ENCODE assay signal across 22 cellular contexts in genomic region chr14:22668863-22669262, GRCh38. TPM values are rescaled to one million over a fixed set of nuclear protein-coding genes. Genes with fewer than 3 reads are reported as not detected.
DNase-seq lines count a peak whose midpoint lies in the region; ATAC-seq and TF ChIP-seq lines count a peak whose summit lies in the region.
"Had no signal": no experiment of that assay in that cellular context is flagged by ENCODE, and none has a peak within 500 bp of the region (broad histone marks: within the 10 kb centered on the region; RNA-seq: fewer than 3 reads in every experiment).

No MANE protein-coding gene starts in this region.

- H3K9me3 Mint-ChIP-seq in activated T-cell treated with anti-CD3 and anti-CD28 coated beads, Interleukin-2, amount 50 U/mL, for 24 hours, result peaks cover 4% of the 10 kb centered on the region
- H3K9me3 Mint-ChIP-seq in stimulated activated memory B cell treated with anti-CD40 and anti-IgM and Interleukin-4, amounts not matched to agents 10 μg/mL and 1 μg/mL and 100 μg/mL, for 72 hours, result peaks cover 8% of the 10 kb centered on the region
- H3K9me3 Mint-ChIP-seq: CD8-positive, alpha-beta T cell had no signal

- peak overlapping the region; percentile 48 for H3K27ac Mint-ChIP-seq in activated T-cell treated with anti-CD3 and anti-CD28 coated beads, Interleukin-2, amount 50 U/mL, for 24 hours
- H3K27ac Mint-ChIP-seq in stimulated activated memory B cell treated with anti-CD40 and anti-IgM and Interleukin-4, amounts not matched to agents 10 μg/mL and 1 μg/mL and 100 μg/mL, for 72 hours, result peak overlapping the region; percentile 2
- H3K27ac Mint-ChIP-seq: CD8-positive, alpha-beta T cell had no signal

- no peaks in the 10 kb centered on the region for H3K9me3 ChIP-seq in adipocyte (ENCODE audit: control insufficient read depth, low read length)
- H3K9me3 ChIP-seq: BLaER1, HAP-1 had no signal

- DNase-seq in activated T-cell treated with anti-CD3 and anti-CD28 coated beads, Interleukin-2, amount 50 U/mL, for 24 hours, result no peak
- no peak for DNase-seq in activated T-cell treated with anti-CD3 and anti-CD28 coated beads, Interleukin-2, amount 50 U/mL, for 48 hours
- DNase-seq in adipocyte (ENCODE audit: low read depth) (no peak), fibroblast of villous mesenchyme (ENCODE audit: low read depth) (peak; percentile 38), NCI-H2081 (lab: John Stamatoyannopoulos, UW) (no peak)
- no peak for DNase-seq in activated CD4-positive, CD25-positive, alpha-beta regulatory T cell (lab: John Stamatoyannopoulos, UW)
- DNase-seq: 8988T; CD8-positive, alpha-beta T cell; NCI-H1105; NCI-H187; NCI-H446; NCI-H69; NK-92 treated with Interleukin-12 subunit alpha and Interleukin-12 subunit beta, amount 100 ng/mL, for 24 hours; OCI-M1; RPMI8226 had no signal

- no peak for TF ChIP-seq CTCF in fibroblast of villous mesenchyme (IDR thresholded peaks at IDR 0.05; ENCODE audit: insufficient read depth, low read depth, low read length)

- no peaks in the 10 kb centered on the region for H3K27me3 ChIP-seq in adipocyte (replicated peaks; ENCODE audit: control insufficient read depth, insufficient read depth, low read length)
- H3K27me3 ChIP-seq: BLaER1 had no signal

- H3K4me3 ChIP-seq in adipocyte (ENCODE audit: low read length), result peak overlapping the region; percentile 62
- H3K4me3 ChIP-seq in fibroblast of villous mesenchyme (ENCODE audit: low read depth, low read length), result no peak overlapping the region
- H3K4me3 ChIP-seq: BLaER1, HAP-1 had no signal

- peaks cover 59% of the 10 kb centered on the region for H3K4me1 ChIP-seq in adipocyte (ENCODE audit: control insufficient read depth, insufficient read depth, low read length)
- H3K4me1 ChIP-seq: BLaER1, HAP-1 had no signal

- peaks cover 17% of the 10 kb centered on the region for H3K4me1 Mint-ChIP-seq in activated T-cell treated with anti-CD3 and anti-CD28 coated beads, Interleukin-2, amount 50 U/mL, for 24 hours (ENCODE audit: low read depth)
- H3K4me1 Mint-ChIP-seq in stimulated activated memory B cell treated with anti-CD40 and anti-IgM and Interleukin-4, amounts not matched to agents 10 μg/mL and 1 μg/mL and 100 μg/mL, for 72 hours, result peaks cover 20% of the 10 kb centered on the region

- ATAC-seq in stimulated activated memory B cell treated with anti-CD40 and anti-IgM and Interleukin-4, amounts not matched to agents 10 μg/mL and 1 μg/mL and 100 μg/mL, for 72 hours, result no peak
- no peak for ATAC-seq in GM19023 (IDR thresholded peaks at IDR 0.05; ENCODE audit: unreplicated experiment)
- ATAC-seq: CD8-positive, alpha-beta T cell had no signal

- peaks cover 4% of the 10 kb centered on the region for H3K27me3 Mint-ChIP-seq in activated T-cell treated with anti-CD3 and anti-CD28 coated beads, Interleukin-2, amount 50 U/mL, for 24 hours
- no peaks in the 10 kb centered on the region for H3K27me3 Mint-ChIP-seq in stimulated activated memory B cell treated with anti-CD40 and anti-IgM and Interleukin-4, amounts not matched to agents 10 μg/mL and 1 μg/mL and 100 μg/mL, for 72 hours

- H3K4me3 Mint-ChIP-seq in activated T-cell treated with anti-CD3 and anti-CD28 coated beads, Interleukin-2, amount 50 U/mL, for 24 hours, result no peak overlapping the region
- H3K4me3 Mint-ChIP-seq in stimulated activated memory B cell treated with anti-CD40 and anti-IgM and Interleukin-4, amounts not matched to agents 10 μg/mL and 1 μg/mL and 100 μg/mL, for 72 hours, result no peak overlapping the region
- H3K4me3 Mint-ChIP-seq: CD8-positive, alpha-beta T cell had no signal

- no peaks in the 10 kb centered on the region for H3K36me3 Mint-ChIP-seq in activated T-cell treated with anti-CD3 and anti-CD28 coated beads, Interleukin-2, amount 50 U/mL, for 24 hours (ENCODE audit: low read depth)
- H3K36me3 Mint-ChIP-seq in stimulated activated memory B cell treated with anti-CD40 and anti-IgM and Interleukin-4, amounts not matched to agents 10 μg/mL and 1 μg/mL and 100 μg/mL, for 72 hours, result no peaks in the 10 kb centered on the region
- H3K36me3 Mint-ChIP-seq: CD8-positive, alpha-beta T cell had no signal

- H3K36me3 ChIP-seq in adipocyte (ENCODE audit: control insufficient read depth, insufficient read depth, low read length, severe bottlenecking), result no peaks in the 10 kb centered on the region
- H3K36me3 ChIP-seq: BLaER1, HAP-1 had no signal

- H3K9ac ChIP-seq in adipocyte (ENCODE audit: low read length), result peak overlapping the region; percentile 72
- H3K9ac ChIP-seq: BLaER1 had no signal

RNA-seq across cellular contexts. Expression of gene OR6J1, which starts 24.7 kb away (rescaled TPM):
- not detected in 2 replicates for total RNA-seq in fibroblast of villous mesenchyme
- total RNA-seq: CD8-positive, alpha-beta T cell; HT-29; IMR-90; LHCN-M2 had no signal
